Comparison of ENCODE assay signal across 22 cellular contexts in genomic region chr2:185745864-185746859, GRCh38.
"Had no signal": no experiment of that assay in that cellular context is flagged by ENCODE, and none has a peak within 500 bp of the region (broad histone marks: within the 10 kb centered on the region; RNA-seq: fewer than 3 reads in every experiment).

No MANE protein-coding gene starts in this region.

- ATAC-seq: activated CD4-positive, alpha-beta T cell treated with anti-CD3 and anti-CD28 coated beads for 36 hours; heart right ventricle; lower lobe of right lung; natural killer cell; T-helper 17 cell had no signal

- H3K4me3 Mint-ChIP-seq: activated B cell treated with CpG ODN at 0.5 μM for 24 hours; activated CD4-positive, alpha-beta T cell treated with anti-CD3 and anti-CD28 coated beads for 36 hours; activated naive CD4-positive, alpha-beta T cell treated with anti-CD3 and anti-CD28 coated beads for 36 hours; activated naive CD8-positive, alpha-beta T cell treated with anti-CD3 and anti-CD28 coated beads, Interleukin-2, amount 10 ng/mL, durations not matched to agents 7 days and 5 days; endodermal cell; natural killer cell; stimulated activated naive CD8-positive, alpha-beta T cell treated with anti-CD3 and anti-CD28 coated beads, Interleukin-15, Interleukin-2, amounts not matched to agents 100 ng/mL and 50 ng/mL, for 24 hours; T-helper 17 cell; type B pancreatic cell had no signal

- H3K9me3 ChIP-seq: breast epithelium, heart right ventricle, lower lobe of right lung, ovary, prostate gland, vagina had no signal

- H3K9me3 Mint-ChIP-seq: activated naive CD8-positive, alpha-beta T cell treated with anti-CD3 and anti-CD28 coated beads, Interleukin-2, amount 10 ng/mL, durations not matched to agents 7 days and 5 days; endodermal cell; type B pancreatic cell had no signal

- H3K4me1 ChIP-seq: breast epithelium, heart right ventricle, lower lobe of right lung, prostate gland, vagina had no signal

- H3K27ac ChIP-seq: breast epithelium, heart right ventricle, lower lobe of right lung, ovary, prostate gland, vagina had no signal

- H3K27ac Mint-ChIP-seq: activated B cell treated with CpG ODN at 0.5 μM for 24 hours; activated CD4-positive, alpha-beta T cell treated with anti-CD3 and anti-CD28 coated beads for 36 hours; activated naive CD4-positive, alpha-beta T cell treated with anti-CD3 and anti-CD28 coated beads for 36 hours; activated naive CD8-positive, alpha-beta T cell treated with anti-CD3 and anti-CD28 coated beads, Interleukin-2, amount 10 ng/mL, durations not matched to agents 7 days and 5 days; endodermal cell; natural killer cell; stimulated activated naive CD8-positive, alpha-beta T cell treated with anti-CD3 and anti-CD28 coated beads, Interleukin-15, Interleukin-2, amounts not matched to agents 100 ng/mL and 50 ng/mL, for 24 hours; T-helper 17 cell; type B pancreatic cell had no signal

- H3K27me3 Mint-ChIP-seq: activated B cell treated with CpG ODN at 0.5 μM for 24 hours; activated CD4-positive, alpha-beta T cell treated with anti-CD3 and anti-CD28 coated beads for 36 hours; activated naive CD8-positive, alpha-beta T cell treated with anti-CD3 and anti-CD28 coated beads, Interleukin-2, amount 10 ng/mL, durations not matched to agents 7 days and 5 days; stimulated activated naive CD8-positive, alpha-beta T cell treated with anti-CD3 and anti-CD28 coated beads, Interleukin-15, Interleukin-2, amounts not matched to agents 100 ng/mL and 50 ng/mL, for 24 hours; T-helper 17 cell; type B pancreatic cell had no signal

- DNase-seq: activated B cell treated with CpG ODN at 0.5 μM for 24 hours; activated CD4-positive, alpha-beta T cell treated with anti-CD3 and anti-CD28 coated beads for 36 hours; activated CD4-positive, alpha-beta T cell treated with anti-CD3 and anti-CD28 coated beads, Interleukin-2, amount 50 U/mL, for 4 hours; activated effector memory CD4-positive, alpha-beta T cell treated with Interleukin-2 at 50 U/mL for 16 hours; activated naive CD4-positive, alpha-beta T cell treated with anti-CD3 and anti-CD28 coated beads for 36 hours; activated naive CD8-positive, alpha-beta T cell treated with anti-CD3 and anti-CD28 coated beads, Interleukin-2, amount 10 ng/mL, durations not matched to agents 7 days and 5 days; activated T-cell treated with anti-CD3 and anti-CD28 coated beads, Interleukin-2, amount 50 U/mL, for 48 hours; amniotic stem cell; cortex of kidney; endodermal cell; heart right ventricle; lower lobe of right lung; natural killer cell; ovary; stimulated activated CD4-positive, alpha-beta T cell treated with anti-CD3 and anti-CD28 coated beads, Interleukin-1b, Interleukin-23, amount 100 ng/mL, for 48 hours; T-helper 17 cell had no signal

- H3K27me3 ChIP-seq: breast epithelium, heart right ventricle, ovary, vagina had no signal

- H3K36me3 ChIP-seq: breast epithelium, heart right ventricle, lower lobe of right lung, ovary, prostate gland, vagina had no signal

- H3K36me3 Mint-ChIP-seq: activated naive CD8-positive, alpha-beta T cell treated with anti-CD3 and anti-CD28 coated beads, Interleukin-2, amount 10 ng/mL, durations not matched to agents 7 days and 5 days; natural killer cell; type B pancreatic cell had no signal

- H3K4me3 ChIP-seq: breast epithelium, heart right ventricle, lower lobe of right lung, ovary, prostate gland, vagina had no signal

- FAIRE-seq: keratinocyte had no signal

- H3K4me1 Mint-ChIP-seq: activated B cell treated with CpG ODN at 0.5 μM for 24 hours; activated CD4-positive, alpha-beta T cell treated with anti-CD3 and anti-CD28 coated beads for 36 hours; activated naive CD8-positive, alpha-beta T cell treated with anti-CD3 and anti-CD28 coated beads, Interleukin-2, amount 10 ng/mL, durations not matched to agents 7 days and 5 days; endodermal cell; natural killer cell; T-helper 17 cell had no signal
